Comparison of ENCODE assay signal across 1 cellular context in the genomic region with DNA sequence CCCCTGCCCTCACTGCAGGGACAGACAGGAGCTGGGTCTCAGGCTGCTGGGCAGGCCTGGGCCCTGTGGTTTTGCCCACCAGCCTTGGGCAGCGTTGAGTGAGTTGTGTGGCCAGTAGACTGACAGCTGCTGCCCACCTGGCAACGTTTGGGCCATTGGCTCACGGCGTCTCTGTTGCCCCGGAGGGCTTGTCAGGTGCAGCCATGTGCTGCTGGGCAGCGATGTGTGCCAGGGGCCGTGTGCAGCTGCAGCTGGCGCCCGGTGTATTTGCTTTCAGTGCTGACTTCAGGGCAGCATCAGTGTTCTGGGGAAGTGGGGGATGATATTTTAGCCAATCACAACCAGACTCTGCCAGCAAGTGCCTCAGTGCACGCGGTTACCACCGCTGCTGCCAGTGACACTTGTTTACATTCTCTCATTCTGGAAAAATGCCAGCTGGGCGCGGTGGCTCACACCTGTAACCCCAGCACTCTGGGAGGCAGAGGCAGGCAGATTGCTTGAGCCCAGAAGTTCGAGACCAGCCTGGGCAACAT.
TF ChIP-seq lines count a peak whose summit lies in the region.

No MANE protein-coding gene starts in this region.

TF ChIP-seq in K562, 482 proteins besides CTCF, POLR2A, EP300 and RAD21:
- TF ChIP-seq PCBP2 (IDR thresholded peaks at IDR 0.05; ENCODE audit: low read depth, low read length, poor library complexity, severe bottlenecking) = no peak
- no peak for TF ChIP-seq PURB (CRISPR knock-in tag; IDR thresholded peaks at IDR 0.05; ENCODE audit: low read depth)
- TF ChIP-seq, protein P1, sequence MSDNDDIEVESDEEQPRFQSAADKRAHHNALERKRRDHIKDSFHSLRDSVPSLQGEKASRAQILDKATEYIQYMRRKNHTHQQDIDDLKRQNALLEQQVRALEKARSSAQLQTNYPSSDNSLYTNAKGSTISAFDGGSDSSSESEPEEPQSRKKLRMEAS (CRISPR knock-in tag; IDR thresholded peaks at IDR 0.05) = 0 out of 2 replicates have a peak, but pooled peaks have one; percentile 7
- TF ChIP-seq POLR2G (IDR thresholded peaks at IDR 0.05; ENCODE audit: low read depth, low read length) = peak; percentile 41; the same call in 1 of the 2 replicates
- TF ChIP-seq NFIC (IDR thresholded peaks at IDR 0.05) = peak; percentile 60
- 0 out of 2 replicates have a peak, but pooled peaks have one; percentile 38 for TF ChIP-seq RBFOX2 (IDR thresholded peaks at IDR 0.05; ENCODE audit: low read depth, low read length)
- no peak for TF ChIP-seq U2AF2 (optimal IDR thresholded peaks at IDR 0.05; ENCODE audit: low read depth, low read length)
- no peak for TF ChIP-seq PML (IDR thresholded peaks at IDR 0.05; ENCODE audit: low read length)
- TF ChIP-seq, protein P2, sequence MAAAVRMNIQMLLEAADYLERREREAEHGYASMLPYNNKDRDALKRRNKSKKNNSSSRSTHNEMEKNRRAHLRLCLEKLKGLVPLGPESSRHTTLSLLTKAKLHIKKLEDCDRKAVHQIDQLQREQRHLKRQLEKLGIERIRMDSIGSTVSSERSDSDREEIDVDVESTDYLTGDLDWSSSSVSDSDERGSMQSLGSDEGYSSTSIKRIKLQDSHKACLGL (CRISPR knock-in tag; IDR thresholded peaks at IDR 0.05; ENCODE audit: borderline replicate concordance, poor library complexity, severe bottlenecking) = no peak
- no peak for TF ChIP-seq CTBP1 (IDR thresholded peaks at IDR 0.05; ENCODE audit: borderline replicate concordance)
- TF ChIP-seq STAT5A (IDR thresholded peaks at IDR 0.05; ENCODE audit: borderline replicate concordance, low read length) = no peak
